20 cellular contexts compared by ENCODE assay signal in genomic region chr5:91053733-91054010, GRCh38.
"Had no signal": no experiment of that assay in that cellular context is flagged by ENCODE, and none has a peak within 500 bp of the region (broad histone marks: within the 10 kb centered on the region; RNA-seq: fewer than 3 reads in every experiment).

No MANE protein-coding gene starts in this region.

- DNase-seq: central memory CD4-positive, alpha-beta T cell; cortex of kidney; dorsolateral prefrontal cortex; effector CD8-positive, alpha-beta T cell; immature natural killer cell; kidney; left cardiac atrium; left ventricle myocardium inferior; mesendoderm; naive B cell; posterior cingulate gyrus; stimulated activated CD4-positive, alpha-beta T cell treated with anti-CD3 and anti-CD28 coated beads, Interleukin-4, amount 100 ng/mL, for 24 hours; testis had no signal

- FAIRE-seq: kidney had no signal

- H3K4me3 ChIP-seq: dorsolateral prefrontal cortex, esophagus muscularis mucosa, gastroesophageal sphincter, left ventricle myocardium inferior, lung, testis, tibial nerve had no signal

- H3K27ac ChIP-seq: dorsolateral prefrontal cortex, epithelial cell of prostate, gastroesophageal sphincter, left ventricle myocardium inferior, neutrophil, tibial nerve had no signal

- ATAC-seq: stimulated activated memory B cell treated with anti-CD40 and anti-IgM and Interleukin-4, amounts not matched to agents 10 μg/mL and 1 μg/mL and 100 μg/mL, for 72 hours had no signal

- H3K36me3 ChIP-seq: esophagus muscularis mucosa, gastroesophageal sphincter, left ventricle myocardium inferior, neutrophil, tibial nerve had no signal

- H3K9me3 ChIP-seq: esophagus muscularis mucosa, gastroesophageal sphincter, left ventricle myocardium inferior, neutrophil, testis, tibial nerve had no signal

- H3K4me1 ChIP-seq: testis had no signal

- H3K27me3 ChIP-seq: dorsolateral prefrontal cortex, esophagus muscularis mucosa, gastroesophageal sphincter, testis, tibial nerve had no signal
